ENCODE assay signal across 22 cellular contexts in genomic region chr5:115807654-115808052, GRCh38. TPM values are rescaled to one million over a fixed set of nuclear protein-coding genes. Genes with fewer than 3 reads are reported as not detected.
DNase-seq lines count a peak whose midpoint lies in the region; ATAC-seq and TF ChIP-seq lines count a peak whose summit lies in the region.
"Had no signal": no experiment of that assay in that cellular context is flagged by ENCODE, and none has a peak within 500 bp of the region (broad histone marks: within the 10 kb centered on the region; RNA-seq: fewer than 3 reads in every experiment).

No MANE protein-coding gene starts in this region.

- ATAC-seq in WTC11 (no peak), Right ventricle myocardium inferior (no peak)
- ATAC-seq: K562 had no signal

- no peak overlapping the region for H3K4me3 ChIP-seq in Caco-2 (ENCODE audit: low read depth, low read length)
- H3K4me3 ChIP-seq in hepatocyte: no peak overlapping the region
- H3K4me3 ChIP-seq: GM23248, K562 had no signal

- peak overlapping the region; percentile 43 for H3K27ac ChIP-seq in hepatocyte
- H3K27ac ChIP-seq: GM23248 had no signal

- H3K36me3 Mint-ChIP-seq in activated CD4-positive, alpha-beta T cell treated with anti-CD3 and anti-CD28 coated beads, Interleukin-2, amount 10 ng/mL, durations not matched to agents 24 days and 14 days (ENCODE audit: low read depth): no peaks in the 10 kb centered on the region
- H3K36me3 Mint-ChIP-seq in Caco-2 (ENCODE audit: insufficient read depth, unreplicated experiment) (no peaks in the 10 kb centered on the region), WTC11 (peaks cover 22% of the 10 kb centered on the region)
- H3K36me3 Mint-ChIP-seq: CD4-positive, CD25-positive, alpha-beta regulatory T cell had no signal

- no peaks in the 10 kb centered on the region for H3K9me2 ChIP-seq in hepatocyte (replicated peaks; ENCODE audit: insufficient read depth)

- TF ChIP-seq CTCF in Caco-2 (IDR thresholded peaks at IDR 0.05; ENCODE audit: insufficient read depth in 1 of 2, low read depth in 1 of 2, low read length in 1 of 2, severe bottlenecking in 1 of 2, unreplicated experiment in 1 of 2) (no peak), WTC11 (IDR thresholded peaks at IDR 0.05) (no peak), hepatocyte (IDR thresholded peaks at IDR 0.05; ENCODE audit: poor library complexity) (no peak)

- no peaks in the 10 kb centered on the region for H3K79me2 ChIP-seq in hepatocyte

- H3K4me2 ChIP-seq in hepatocyte: peak overlapping the region; percentile 40

- H3K4me1 ChIP-seq in Caco-2: peaks cover 28% of the 10 kb centered on the region
- H3K4me1 ChIP-seq in hepatocyte (ENCODE audit: insufficient read depth): peaks cover 3% of the 10 kb centered on the region
- H3K4me1 ChIP-seq: BE2C had no signal

- no peak overlapping the region for H3K27ac Mint-ChIP-seq in activated CD4-positive, alpha-beta T cell treated with anti-CD3 and anti-CD28 coated beads, Interleukin-2, amount 10 ng/mL, durations not matched to agents 24 days and 14 days
- H3K27ac Mint-ChIP-seq in Caco-2 (ENCODE audit: unreplicated experiment): peak overlapping the region; percentile 72
- peak overlapping the region; percentile 94 for H3K27ac Mint-ChIP-seq in WTC11

- H3K4me1 Mint-ChIP-seq in activated CD4-positive, alpha-beta T cell treated with anti-CD3 and anti-CD28 coated beads, Interleukin-2, amount 10 ng/mL, durations not matched to agents 24 days and 14 days: peaks cover 36% of the 10 kb centered on the region
- H3K4me1 Mint-ChIP-seq in Caco-2 (ENCODE audit: low read depth, unreplicated experiment) (peaks cover 15% of the 10 kb centered on the region), WTC11 (peaks cover 16% of the 10 kb centered on the region)
- H3K4me1 Mint-ChIP-seq: CD4-positive, CD25-positive, alpha-beta regulatory T cell had no signal

- DNase-seq in activated CD4-positive, alpha-beta T cell treated with anti-CD3 and anti-CD28 coated beads, Interleukin-2, amount 10 ng/mL, durations not matched to agents 24 days and 14 days: no peak
- no peak for DNase-seq in activated CD4-positive, alpha-beta T cell treated with anti-CD3 and anti-CD28 coated beads, Interleukin-2, amount 50 U/mL, for 1 hour
- DNase-seq in Caco-2: no peak
- no peak for DNase-seq in WTC11 (ENCODE audit: low spot score)
- no peak for DNase-seq in hepatocyte (ENCODE audit: low spot score)
- DNase-seq in NCI-H82 (lab: John Stamatoyannopoulos, UW): no peak
- no peak for DNase-seq in Right ventricle myocardium inferior (ENCODE audit: missing footprints)
- no peak for DNase-seq in NCI-H1417 treated with DMSO at 0.1 percent for 48 hours (lab: John Stamatoyannopoulos, UW)
- DNase-seq: BE2C, COR-L47, DMS153, GF-D8, GM23248, NCI-H1092 treated with DMSO at 0.1 percent for 48 hours, NCI-H1694 treated with DMSO at 0.1 percent for 48 hours, NCI-H748 treated with DMSO at 0.1 percent for 48 hours, Right ventricle myocardium superior had no signal

- intact Hi-C loops in activated CD4-positive, alpha-beta T cell treated with anti-CD3 and anti-CD28 coated beads, Interleukin-2, amount 10 ng/mL, durations not matched to agents 24 days and 14 days (cut with micrococcal nuclease): no loop called here
- intact Hi-C loops in Caco-2 (cut with micrococcal nuclease; ENCODE audit: unreplicated experiment) (loop anchor here (2.0 kb wide), 1 partner anchor 19 kb away; no protein-coding TSS in a partner anchor), Right ventricle myocardium inferior (cut with DNase I) (no loop called here)

- H3K9me3 ChIP-seq in Caco-2 (no peaks in the 10 kb centered on the region), hepatocyte (ENCODE audit: low read depth) (no peaks in the 10 kb centered on the region)
- H3K9me3 ChIP-seq: BE2C had no signal

- no peaks in the 10 kb centered on the region for H3K36me3 ChIP-seq in Caco-2 (ENCODE audit: control insufficient read depth, insufficient read depth, low read length)
- H3K36me3 ChIP-seq in hepatocyte (replicated peaks; ENCODE audit: insufficient read depth, low read depth): no peaks in the 10 kb centered on the region
- H3K36me3 ChIP-seq: BE2C had no signal

- H3K9me3 Mint-ChIP-seq in activated CD4-positive, alpha-beta T cell treated with anti-CD3 and anti-CD28 coated beads, Interleukin-2, amount 10 ng/mL, durations not matched to agents 24 days and 14 days: peaks cover 3% of the 10 kb centered on the region
- peaks cover 12% of the 10 kb centered on the region for H3K9me3 Mint-ChIP-seq in Caco-2 (ENCODE audit: unreplicated experiment)
- no peaks in the 10 kb centered on the region for H3K9me3 Mint-ChIP-seq in WTC11
- H3K9me3 Mint-ChIP-seq: CD4-positive, CD25-positive, alpha-beta regulatory T cell had no signal

- CTCF ChIA-PET in Caco-2 (lab: Charles Lee) (no interaction called here), WTC11 (lab: Charles Lee) (interaction anchor here (0.6 to 1.4 kb wide), 3 partner anchors 19 to 246 kb away, joined by 3 read pairs; no protein-coding TSS in a partner anchor)

- 92% methylated on average over 2 of the region's 2 CpGs for WGBS in hepatocyte (ENCODE audit: low lambda C conversion rate, missing lambda C conversion rate)

- no peaks in the 10 kb centered on the region for H4K20me1 ChIP-seq in hepatocyte (ENCODE audit: insufficient read depth, poor library complexity, severe bottlenecking)

- peaks cover 22% of the 10 kb centered on the region for H3K27me3 Mint-ChIP-seq in activated CD4-positive, alpha-beta T cell treated with anti-CD3 and anti-CD28 coated beads, Interleukin-2, amount 10 ng/mL, durations not matched to agents 24 days and 14 days
- H3K27me3 Mint-ChIP-seq in Caco-2 (ENCODE audit: insufficient read depth, unreplicated experiment) (no peaks in the 10 kb centered on the region), WTC11 (ENCODE audit: low read depth) (no peaks in the 10 kb centered on the region)

- BruUV-seq in Caco-2 (replicated peaks; lab: Mats Ljungman, UMichigan): no TSS peak

- no peak overlapping the region for H2AFZ ChIP-seq in hepatocyte
- H2AFZ ChIP-seq: GM23248 had no signal

- peak overlapping the region; percentile 1 for H3K4me3 Mint-ChIP-seq in activated CD4-positive, alpha-beta T cell treated with anti-CD3 and anti-CD28 coated beads, Interleukin-2, amount 10 ng/mL, durations not matched to agents 24 days and 14 days
- H3K4me3 Mint-ChIP-seq in Caco-2 (ENCODE audit: unreplicated experiment) (peak overlapping the region; percentile 23), WTC11 (no peak overlapping the region)
- H3K4me3 Mint-ChIP-seq: CD4-positive, CD25-positive, alpha-beta regulatory T cell had no signal

- H3K27me3 ChIP-seq in Caco-2 (replicated peaks; ENCODE audit: control insufficient read depth, insufficient read depth, low read length): no peaks in the 10 kb centered on the region
- no peaks in the 10 kb centered on the region for H3K27me3 ChIP-seq in hepatocyte
- H3K27me3 ChIP-seq: BE2C had no signal

- POLR2A ChIA-PET in Caco-2 (lab: Charles Lee) (no interaction called here), WTC11 (lab: Charles Lee) (no interaction called here)

TF ChIP-seq in WTC11, 78 proteins besides CTCF, POLR2A, EP300 and RAD21:
- no peak for TF ChIP-seq GTF2I (CRISPR knock-in tag; conservative IDR thresholded peaks at IDR 0.05)
- no peak for TF ChIP-seq MLX (CRISPR knock-in tag; IDR thresholded peaks at IDR 0.05)
- TF ChIP-seq SMAD4 (CRISPR knock-in tag; IDR thresholded peaks at IDR 0.05): no peak
- TF ChIP-seq GRHL2 (CRISPR knock-in tag; IDR thresholded peaks at IDR 0.05; ENCODE audit: insufficient replicate concordance, severe bottlenecking): no peak
- no peak for TF ChIP-seq TP53 (CRISPR knock-in tag; IDR thresholded peaks at IDR 0.05)
- no peak for TF ChIP-seq ELF4 (CRISPR knock-in tag; IDR thresholded peaks at IDR 0.05; ENCODE audit: low read depth)
- no peak for TF ChIP-seq FOXP1 (CRISPR knock-in tag; IDR thresholded peaks at IDR 0.05; ENCODE audit: borderline replicate concordance)
- TF ChIP-seq ATF1 (CRISPR knock-in tag; IDR thresholded peaks at IDR 0.05): no peak
- no peak for TF ChIP-seq OVOL2 (CRISPR knock-in tag; IDR thresholded peaks at IDR 0.05; ENCODE audit: borderline replicate concordance)
- TF ChIP-seq ZNF138 (CRISPR knock-in tag; conservative IDR thresholded peaks at IDR 0.05): no peak

RNA-seq across cellular contexts. Expression of gene CDO1, which starts 8.8 kb away (rescaled TPM):
- total RNA-seq in activated CD4-positive, alpha-beta T cell treated with anti-CD3 and anti-CD28 coated beads, Interleukin-2, amount 10 ng/mL, durations not matched to agents 24 days and 14 days: 0.45 and 0.82 TPM in 2 replicates
- not detected in 2 replicates for total RNA-seq in Caco-2 (2022)
- 13.2 to 22.7 TPM (median 20.0 TPM) in 3 replicates for total RNA-seq in WTC11 (2021)
- total RNA-seq in hepatocyte: 29.5 and 29.8 TPM in 2 replicates
- polyA plus RNA-seq in hepatocyte: 8.4 and 17.5 TPM in 2 replicates
- 12.2 TPM for total RNA-seq in Right ventricle myocardium inferior
- total RNA-seq: A172, NCI-H460, OCI-LY7 had no signal

RNA-seq across cellular contexts. Expression of gene ATG12, which starts 33.7 kb away (rescaled TPM):
- 31.7 and 37.0 TPM in 2 replicates for total RNA-seq in activated CD4-positive, alpha-beta T cell treated with anti-CD3 and anti-CD28 coated beads, Interleukin-2, amount 10 ng/mL, durations not matched to agents 24 days and 14 days
- total RNA-seq in Caco-2 (2022) (46.8 and 47.5 TPM in 2 replicates), WTC11 (2021) (38.3 to 40.1 TPM (median 39.9 TPM) in 3 replicates), hepatocyte (48.3 and 85.7 TPM in 2 replicates), Right ventricle myocardium inferior (23.5 TPM)
- polyA plus RNA-seq in hepatocyte: 65.3 and 66.0 TPM in 2 replicates

RNA-seq across cellular contexts. Expression of gene AP3S1, which starts 34.1 kb away (rescaled TPM):
- 64.6 and 72.8 TPM in 2 replicates for total RNA-seq in activated CD4-positive, alpha-beta T cell treated with anti-CD3 and anti-CD28 coated beads, Interleukin-2, amount 10 ng/mL, durations not matched to agents 24 days and 14 days
- total RNA-seq in Caco-2 (2022): 104 and 106 TPM in 2 replicates
- 60.8 to 78.5 TPM (median 71.2 TPM) in 3 replicates for total RNA-seq in WTC11 (2021)
- total RNA-seq in hepatocyte: 122 and 362 TPM in 2 replicates
- polyA plus RNA-seq in hepatocyte: 130 and 148 TPM in 2 replicates
- total RNA-seq in Right ventricle myocardium inferior: 61.9 TPM
